8 cellular contexts compared by ENCODE assay signal in genomic region chr14:81516941-81517797, GRCh38. TPM values are rescaled to one million over a fixed set of nuclear protein-coding genes. Genes with fewer than 3 reads are reported as not detected.
A peak's percentile ranks its signal among the peaks of the same experiment; 100 is the strongest.
DNase-seq lines count a peak whose midpoint lies in the region; ATAC-seq and TF ChIP-seq lines count a peak whose summit lies in the region.

No MANE protein-coding gene starts in this region.

- H3K36me3 Mint-ChIP-seq in endodermal cell (ENCODE audit: low read depth), result peaks cover 52% of the 10 kb centered on the region

- H3K36me3 ChIP-seq in HUES48 (ENCODE audit: control insufficient read depth, insufficient read depth, low read length) (peaks cover 11% of the 10 kb centered on the region), endodermal cell (ENCODE audit: control insufficient read depth, insufficient read depth, low read length) (peaks cover 68% of the 10 kb centered on the region), right lobe of liver (peaks cover 0 to 7% (median under 1%) of the 10 kb centered on the region in 4 donors), spleen (peaks cover 0 to 90% (median 22%) of the 10 kb centered on the region in 6 donors)

- H3K4me3 Mint-ChIP-seq in endodermal cell, result peak overlapping the region; percentile 21

- H3K4me1 ChIP-seq in HUES48 (ENCODE audit: control insufficient read depth, insufficient read depth, low read length) (peaks cover 15% of the 10 kb centered on the region), endodermal cell (ENCODE audit: control insufficient read depth, insufficient read depth, low read length) (peaks cover 31% of the 10 kb centered on the region), right lobe of liver (peaks cover 0 to 70% (median 31%) of the 10 kb centered on the region in 4 donors), spleen (peaks cover 13 to 64% (median 42%) of the 10 kb centered on the region in 6 donors)

- no peak overlapping the region; the same call in 1 of the 2 replicates for H3K4me3 ChIP-seq in HUES48 (ENCODE audit: low read depth, low read length)
- H3K4me3 ChIP-seq in endodermal cell (ENCODE audit: low read length), result peak overlapping the region; percentile 10
- peak overlapping the region in 1 of 3 donors; percentile 14 for H3K4me3 ChIP-seq in right lobe of liver
- H3K4me3 ChIP-seq in spleen, result no peak overlapping the region

- H3K9me3 ChIP-seq in HUES48 (ENCODE audit: control insufficient read depth, insufficient read depth, low read length) (no peaks in the 10 kb centered on the region), endodermal cell (ENCODE audit: control insufficient read depth, low read length) (peaks cover 17% of the 10 kb centered on the region), right lobe of liver (no peaks in the 10 kb centered on the region), spleen (no peaks in the 10 kb centered on the region)

- TF ChIP-seq CTCF in endodermal cell (conservative IDR thresholded peaks at IDR 0.05) (no peak), right lobe of liver (IDR thresholded peaks at IDR 0.05) (no peak), spleen (IDR thresholded peaks at IDR 0.05 in 8 of 11, conservative IDR thresholded peaks at IDR 0.05 in 3 of 11) (no peak), GM13976 (IDR thresholded peaks at IDR 0.05; ENCODE audit: borderline replicate concordance, control extremely low read depth, extremely low read depth, insufficient read depth, missing control alignments) (no peak)

- H3K9ac ChIP-seq in HUES48 (ENCODE audit: low read depth, low read length), result peak overlapping the region; percentile 48; the same call in 1 of the 2 replicates
- H3K9ac ChIP-seq in endodermal cell (ENCODE audit: extremely low read depth, low read length, poor library complexity, severe bottlenecking), result no peak overlapping the region

- in situ Hi-C loops in GM13976 (cut with MboI; ENCODE audit: low sequenced_read_pairs, unreplicated experiment), result no loop called here

- peaks cover 62% of the 10 kb centered on the region for H3K4me1 Mint-ChIP-seq in endodermal cell

- H3K27me3 ChIP-seq in HUES48 (ENCODE audit: control insufficient read depth, insufficient read depth, low read length) (no peaks in the 10 kb centered on the region), endodermal cell (ENCODE audit: control insufficient read depth, insufficient read depth, low read length, poor library complexity, severe bottlenecking) (no peaks in the 10 kb centered on the region), right lobe of liver (no peaks in the 10 kb centered on the region), spleen (replicated peaks in 1 of 7) (no peaks in the 10 kb centered on the region)

- peak overlapping the region; percentile 80 for H3K27ac ChIP-seq in HUES48 (ENCODE audit: low read depth, low read length)
- H3K27ac ChIP-seq in endodermal cell (ENCODE audit: low read depth, low read length), result no peak overlapping the region
- H3K27ac ChIP-seq in right lobe of liver, result peak overlapping the region; percentile 57 to 86 (median 86)
- peak overlapping the region in 6 of 8 donors; percentile 29 to 90 (median 82) for H3K27ac ChIP-seq in spleen

- WGBS in endodermal cell (ENCODE audit: insufficient coverage in 1 of 2, insufficient read length in 1 of 2), 2 experiments, result 54 to 58% methylated on average over 2 of the region's 2 CpGs
- 7% methylated on average over 2 of the region's 2 CpGs for WGBS in right lobe of liver (ENCODE audit: insufficient coverage, low coverage, low lambda C conversion rate, missing lambda C conversion rate)
- WGBS in spleen, 5 donors, result 72 to 87% (median 77%) methylated on average over 2 of the region's 2 CpGs

- no peak for TF ChIP-seq POLR2A in right lobe of liver (IDR thresholded peaks at IDR 0.05)
- TF ChIP-seq POLR2A in spleen (IDR thresholded peaks at IDR 0.05), result no peak

- intact Hi-C loops in right lobe of liver (cut with DNase I), result no loop called here
- intact Hi-C loops in spleen (cut with DNase I; ENCODE audit: low total_unique reads), result no loop called here

- ATAC-seq in right lobe of liver, result peak; percentile 82 to 91 (median 89)

- H3K27me3 Mint-ChIP-seq in endodermal cell (ENCODE audit: insufficient read depth), result no peaks in the 10 kb centered on the region

- H3K27ac Mint-ChIP-seq in endodermal cell, result peak overlapping the region; percentile 87

- peaks cover 23% of the 10 kb centered on the region for H3K9me3 Mint-ChIP-seq in endodermal cell

- DNase-seq in endodermal cell (peak; percentile 66), right lobe of liver (peak in 1 of 3 donors; percentile 83), spleen (no peak), NCI-H524 (lab: John Stamatoyannopoulos, UW) (no peak), NCI-H446 (lab: John Stamatoyannopoulos, UW) (no peak), GM13976 (ENCODE audit: low spot score) (no peak)
- no peak for DNase-seq in activated CD4-positive, CD25-positive, alpha-beta regulatory T cell treated with anti-CD3 and anti-CD28 coated beads, Interleukin-2, amount 50 U/mL, for 72 hours

RNA-seq across cellular contexts. Expression of gene SEL1L, which starts 16.5 kb away (rescaled TPM):
- total RNA-seq in endodermal cell (10 to 100 TPM; 62.9 to 64.0 TPM), right lobe of liver (100 to 1,000 TPM in 4 of 6 experiments, 10 to 100 TPM in 2; 60.7 to 146 (median 123) TPM), spleen (100 to 1,000 TPM in 2 of 7 donors, 10 to 100 TPM in 5; 65.3 to 118 (median 95.1) TPM)
- 28.6 TPM for polyA plus RNA-seq in endodermal cell (2013, experiment 1 of 2)
- 28.2 TPM for polyA plus RNA-seq in endodermal cell (2013, experiment 2 of 2)
- 1 to 10 TPM; 7.1 to 9.6 (median 7.7) TPM for polyA plus RNA-seq in spleen
